ENCODE assay signal across 1 cellular context in genomic region chr2:70888925-70889715, GRCh38.
A peak's percentile ranks its signal among the peaks of the same experiment; 100 is the strongest.
TF ChIP-seq lines count a peak whose summit lies in the region.

No MANE protein-coding gene starts in this region.

TF ChIP-seq in H1, 55 proteins besides CTCF, POLR2A, EP300 and RAD21:
- TF ChIP-seq EZH2 (IDR thresholded peaks at IDR 0.05; ENCODE audit: low read depth, low read length, severe bottlenecking) (peak; percentile 100), ZNF274 (IDR thresholded peaks at IDR 0.05; ENCODE audit: borderline replicate concordance, extremely low read depth, low read length) (no peak), CTBP2 (IDR thresholded peaks at IDR 0.05; ENCODE audit: borderline replicate concordance, insufficient read depth, insufficient read length, low read length) (peak; percentile 97), SUZ12 (IDR thresholded peaks at IDR 0.05; ENCODE audit: low read length) (peak; percentile 100), JUN (IDR thresholded peaks at IDR 0.05; ENCODE audit: low read depth, low read length) (no peak), CREB1 (IDR thresholded peaks at IDR 0.05) (0 out of 2 replicates have a peak, but pooled peaks have one; percentile 18), RXRA (IDR thresholded peaks at IDR 0.05; ENCODE audit: insufficient read depth, low read depth, low read length) (peak; percentile 86; the same call in 1 of the 2 replicates), CBX8 (IDR thresholded peaks at IDR 0.05; ENCODE audit: borderline replicate concordance, low read depth, low read length) (0 out of 2 replicates have a peak, but pooled peaks have one; percentile 32), MAX (IDR thresholded peaks at IDR 0.05) (peak; percentile 34; the same call in 1 of the 2 replicates), KDM4A (IDR thresholded peaks at IDR 0.05; ENCODE audit: low read depth, low read length, severe bottlenecking) (peak; percentile 53), E2F6 (IDR thresholded peaks at IDR 0.05) (peak; percentile 75), EGR1 (IDR thresholded peaks at IDR 0.05; ENCODE audit: borderline replicate concordance, low read depth, low read length) (peak; percentile 36; the same call in 1 of the 2 replicates), HDAC2 (IDR thresholded peaks at IDR 0.05; ENCODE audit: borderline replicate concordance in 1 of 2, low read depth in 2 of 2, low read length in 2 of 2) (no peak), RNF2 (IDR thresholded peaks at IDR 0.05; ENCODE audit: borderline replicate concordance, low read depth, low read length, missing control alignments, poor library complexity, severe bottlenecking) (peak; percentile 95), ASH2L (IDR thresholded peaks at IDR 0.05; ENCODE audit: low read length) (peak; percentile 27)
